25 cellular contexts compared by ENCODE assay signal in genomic region chr1:30657131-30658013, GRCh38.
DNase-seq lines count a peak whose midpoint lies in the region; ATAC-seq and TF ChIP-seq lines count a peak whose summit lies in the region.
"Had no signal": no experiment of that assay in that cellular context is flagged by ENCODE, and none has a peak within 500 bp of the region (broad histone marks: within the 10 kb centered on the region; RNA-seq: fewer than 3 reads in every experiment).

No MANE protein-coding gene starts in this region.

- ATAC-seq in mucosa of descending colon (peak; percentile 98), psoas muscle (no peak)
- ATAC-seq in activated T-helper 17 cell treated with anti-CD3 and anti-CD28 coated beads, Interleukin-2, amount 50 U/mL, for 72 hours (replicated peaks) = no peak
- ATAC-seq: sciatic nerve had no signal

- dilution Hi-C loops in mammary epithelial cell (cut with HindIII; ENCODE audit: low sequenced_read_pairs) = loop anchor here (5.0 kb wide), 1 partner anchor 60 kb away; no protein-coding TSS in a partner anchor

- no peaks in the 10 kb centered on the region for H4K20me1 ChIP-seq in mammary epithelial cell (ENCODE audit: insufficient read depth, low read length)

- H3K4me2 ChIP-seq in mammary epithelial cell (ENCODE audit: insufficient read depth, low read depth, low read length) = no peak overlapping the region

- H3K4me1 ChIP-seq in colonic mucosa (no peaks in the 10 kb centered on the region), mucosa of descending colon (ENCODE audit: low read depth) (peaks cover 9% of the 10 kb centered on the region), mammary epithelial cell (ENCODE audit: insufficient read depth, low read length) (peaks cover 18% of the 10 kb centered on the region), psoas muscle (no peaks in the 10 kb centered on the region)
- H3K4me1 ChIP-seq: pancreas, suprapubic skin had no signal

- H3K36me3 Mint-ChIP-seq in activated T-helper 17 cell treated with anti-CD3 and anti-CD28 coated beads, Interleukin-2, amount 50 U/mL, for 72 hours (ENCODE audit: low read depth) = no peaks in the 10 kb centered on the region
- H3K36me3 Mint-ChIP-seq: CD4-positive, CD25-positive, alpha-beta regulatory T cell; natural killer cell treated with Interleukin-12 subunit alpha and Interleukin-12 subunit beta and Interleukin-15 and Interleukin-18, amount 100 ng/mL, for 72 hours had no signal

- in situ Hi-C loops in Caki2 (cut with HindIII; ENCODE audit: low pct_unique_long_range_greater_than_20kb, low sequenced_read_pairs) = no loop called here
- in situ Hi-C loops in mammary epithelial cell (cut with MboI; ENCODE audit: low sequenced_read_pairs in 2 of 2) = no loop called here

- H3K36me3 ChIP-seq in colonic mucosa (no peaks in the 10 kb centered on the region), mucosa of descending colon (ENCODE audit: low read depth) (no peaks in the 10 kb centered on the region), mammary epithelial cell (ENCODE audit: insufficient read depth, low read length) (no peaks in the 10 kb centered on the region), psoas muscle (ENCODE audit: insufficient read depth in 1 of 2, low read depth in 1 of 2) (no peaks in the 10 kb centered on the region)
- H3K36me3 ChIP-seq: cardiac muscle cell, MG63, pancreas, suprapubic skin had no signal

- TF ChIP-seq EP300 in Ishikawa (IDR thresholded peaks at IDR 0.05; ENCODE audit: borderline replicate concordance) = no peak

- H3K27ac Mint-ChIP-seq in activated T-helper 17 cell treated with anti-CD3 and anti-CD28 coated beads, Interleukin-2, amount 50 U/mL, for 72 hours = no peak overlapping the region
- H3K27ac Mint-ChIP-seq: CD4-positive, CD25-positive, alpha-beta regulatory T cell; H9; natural killer cell treated with Interleukin-12 subunit alpha and Interleukin-12 subunit beta and Interleukin-15 and Interleukin-18, amount 100 ng/mL, for 72 hours had no signal

- no peaks in the 10 kb centered on the region for H3K4me1 Mint-ChIP-seq in activated T-helper 17 cell treated with anti-CD3 and anti-CD28 coated beads, Interleukin-2, amount 50 U/mL, for 72 hours
- H3K4me1 Mint-ChIP-seq: CD4-positive, CD25-positive, alpha-beta regulatory T cell had no signal

- no peak overlapping the region for H2AFZ ChIP-seq in mammary epithelial cell (ENCODE audit: low read depth, low read length)

- H3K27ac ChIP-seq in colonic mucosa (no peak overlapping the region), mammary epithelial cell (ENCODE audit: insufficient read depth, low read depth, low read length) (no peak overlapping the region), psoas muscle (no peak overlapping the region)
- H3K27ac ChIP-seq: cardiac muscle cell, pancreas, suprapubic skin had no signal

- no TSS peak for BruUV-seq in mammary epithelial cell (replicated peaks; lab: Mats Ljungman, UMichigan)

- H3K9me3 ChIP-seq in colonic mucosa (no peaks in the 10 kb centered on the region), mucosa of descending colon (no peaks in the 10 kb centered on the region), mammary epithelial cell (replicated peaks; ENCODE audit: insufficient read depth, low read length) (no peaks in the 10 kb centered on the region), psoas muscle (no peaks in the 10 kb centered on the region)
- H3K9me3 ChIP-seq: MG63, pancreas, suprapubic skin had no signal

- 85% methylated on average over 8 of the region's 22 CpGs for WGBS in mammary epithelial cell (ENCODE audit: low coverage, missing lambda C conversion rate)
- 65 to 72% (median 71%) methylated on average over 20 to 22 of the region's 22 CpGs for WGBS in psoas muscle, 3 donors

- H3K4me3 ChIP-seq in colonic mucosa = no peak overlapping the region
- no peak overlapping the region for H3K4me3 ChIP-seq in mucosa of descending colon
- no peak overlapping the region for H3K4me3 ChIP-seq in mammary epithelial cell (replicated peaks in 1 of 3; ENCODE audit: insufficient read depth in 1 of 3, low read depth in 2 of 3, low read length in 3 of 3)
- H3K4me3 ChIP-seq in psoas muscle = no peak overlapping the region
- H3K4me3 ChIP-seq: cardiac muscle cell, MG63, pancreas, suprapubic skin had no signal

- CTCF ChIA-PET in mammary epithelial cell (lab: Charles Lee; ENCODE audit: low non-redundant PET) = no interaction called here

- H3K27me3 Mint-ChIP-seq in activated T-helper 17 cell treated with anti-CD3 and anti-CD28 coated beads, Interleukin-2, amount 50 U/mL, for 72 hours = peaks cover 15% of the 10 kb centered on the region

- DNase-seq in Caki2 (ENCODE audit: low read depth) = peak; percentile 46
- peak; percentile 84 for DNase-seq in colonic mucosa
- DNase-seq in mucosa of descending colon = peak; percentile 78 to 88 (median 82)
- DNase-seq in mammary epithelial cell = no peak
- no peak for DNase-seq in psoas muscle
- DNase-seq: activated CD4-positive, alpha-beta T cell treated with anti-CD3 and anti-CD28 coated beads, Interleukin-2, amount 50 U/mL, for 1 hour; activated CD8-positive, alpha-beta memory T cell treated with anti-CD3 and anti-CD28 coated beads, Interleukin-2, amount 50 U/mL, for 4 hours; activated naive CD4-positive, alpha-beta T cell; amygdala; CD4-positive, CD25-positive, alpha-beta regulatory T cell; DMS53; foreskin melanocyte; H9; hypothalamus; mesenchymal stem cell; MG63; NCI-H1417 treated with DMSO at 0.1 percent for 48 hours; NCI-H510A treated with DMSO at 0.1 percent for 48 hours had no signal

- no peaks in the 10 kb centered on the region for H3K9me3 Mint-ChIP-seq in activated T-helper 17 cell treated with anti-CD3 and anti-CD28 coated beads, Interleukin-2, amount 50 U/mL, for 72 hours
- H3K9me3 Mint-ChIP-seq: natural killer cell treated with Interleukin-12 subunit alpha and Interleukin-12 subunit beta and Interleukin-15 and Interleukin-18, amount 100 ng/mL, for 72 hours had no signal

- intact Hi-C loops in colonic mucosa (cut with DNase I) (no loop called here), mucosa of descending colon (cut with DNase I, micrococcal nuclease) (no loop called here), mammary epithelial cell (cut with micrococcal nuclease) (loop anchor here (5.0 kb wide), 1 partner anchor 1105 kb away; no protein-coding TSS in a partner anchor), psoas muscle (cut with DNase I) (no loop called here)

- H3K79me2 ChIP-seq in mammary epithelial cell (ENCODE audit: insufficient read depth, low read length) = no peaks in the 10 kb centered on the region

- no peak overlapping the region for H3K9ac ChIP-seq in colonic mucosa (ENCODE audit: low read depth in 2 of 2, low read length in 2 of 2)
- H3K9ac ChIP-seq in mammary epithelial cell (ENCODE audit: insufficient read depth, low read length) = no peak overlapping the region

- no peak for TF ChIP-seq CTCF in colonic mucosa (IDR thresholded peaks at IDR 0.05)
- TF ChIP-seq CTCF in mucosa of descending colon (IDR thresholded peaks at IDR 0.05) = no peak
- no peak for TF ChIP-seq CTCF in mammary epithelial cell (conservative IDR thresholded peaks at IDR 0.05 in 1 of 2, IDR thresholded peaks at IDR 0.05 in 1 of 2; ENCODE audit: extremely low read depth in 1 of 2, insufficient read depth in 1 of 2, low read depth in 1 of 2, low read length in 2 of 2)
- TF ChIP-seq CTCF in psoas muscle (IDR thresholded peaks at IDR 0.05) = no peak

- TF ChIP-seq RAD21 in Ishikawa (IDR thresholded peaks at IDR 0.05; ENCODE audit: low read depth) = no peak

- H3K27me3 ChIP-seq in colonic mucosa (no peaks in the 10 kb centered on the region), mammary epithelial cell (ENCODE audit: insufficient read depth, low read length) (no peaks in the 10 kb centered on the region), psoas muscle (ENCODE audit: insufficient read depth in 3 of 3, low read length in 2 of 3) (peaks cover 0 to 4% (median 2%) of the 10 kb centered on the region in 3 donors)
- H3K27me3 ChIP-seq: cardiac muscle cell, MG63, pancreas had no signal

- no peak overlapping the region for H3K4me3 Mint-ChIP-seq in activated T-helper 17 cell treated with anti-CD3 and anti-CD28 coated beads, Interleukin-2, amount 50 U/mL, for 72 hours
- H3K4me3 Mint-ChIP-seq: CD4-positive, CD25-positive, alpha-beta regulatory T cell; H9; natural killer cell treated with Interleukin-12 subunit alpha and Interleukin-12 subunit beta and Interleukin-15 and Interleukin-18, amount 100 ng/mL, for 72 hours had no signal

TF ChIP-seq in Ishikawa, 13 proteins besides CTCF, POLR2A, EP300 and RAD21:
- TF ChIP-seq USF1 (IDR thresholded peaks at IDR 0.05) (peak; percentile 70), FOXM1 (IDR thresholded peaks at IDR 0.05; ENCODE audit: borderline replicate concordance, low read depth) (no peak), MAX (IDR thresholded peaks at IDR 0.05) (no peak)
TF ChIP-seq in Ishikawa: peak in this region for 1.

Comparison
In these comparisons a context has a peak if more than half of its experiments do, and no peak if none do; other contexts are left out.
1. DNase-seq: peak in Caki2 (single experiment), colonic mucosa (single experiment) and mucosa of descending colon (3 of 3); none in mammary epithelial cell (single experiment) and psoas muscle (0 of 2).